In genomic region chr11:84607975-84608787, GRCh38 we compare ENCODE assay signal across 12 cellular contexts.
"Had no signal": no experiment of that assay in that cellular context is flagged by ENCODE, and none has a peak within 500 bp of the region (broad histone marks: within the 10 kb centered on the region; RNA-seq: fewer than 3 reads in every experiment).

No MANE protein-coding gene starts in this region.

- H3K4me1 ChIP-seq: adrenal gland, spleen had no signal

- H3K36me3 ChIP-seq: adrenal gland, spleen had no signal

- H3K4me1 Mint-ChIP-seq: brain, memory B cell, nephron had no signal

- DNase-seq: activated CD4-positive, alpha-beta T cell treated with anti-CD3 and anti-CD28 coated beads, Interleukin-2, amount 50 U/mL, for 1 hour; activated naive CD4-positive, alpha-beta T cell treated with anti-CD3 and anti-CD28 coated beads, Interleukin-2, amount 50 U/mL, for 16 hours; adrenal gland; dermis blood vessel endothelial cell; erythroblast; spleen; stimulated activated CD4-positive, alpha-beta T cell treated with anti-CD3 and anti-CD28 coated beads, Interleukin-1b, Interleukin-23, amount 100 ng/mL, for 48 hours; stimulated activated naive CD4-positive, alpha-beta T cell treated with Interleukin-2 at 50 U/mL for 16 hours had no signal

- H3K27me3 Mint-ChIP-seq: brain had no signal

- H3K27me3 ChIP-seq: adrenal gland, spleen had no signal

- H3K9me3 Mint-ChIP-seq: activated T-helper 2 cell treated with anti-CD3 and anti-CD28 coated beads, Interferon-gamma antibody, Interleukin-2, Interleukin-4, amounts not matched to agents 10 μg/mL and 5 μg/mL and 100 μg/mL, durations not matched to agents 14 hours and 24 hours and 36 hours; memory B cell; nephron had no signal

- H3K27ac Mint-ChIP-seq: activated T-helper 2 cell treated with anti-CD3 and anti-CD28 coated beads, Interferon-gamma antibody, Interleukin-2, Interleukin-4, amounts not matched to agents 10 μg/mL and 5 μg/mL and 100 μg/mL, durations not matched to agents 14 hours and 24 hours and 36 hours; brain; memory B cell; nephron had no signal

- H3K36me3 Mint-ChIP-seq: brain, memory B cell had no signal

- H3K4me3 Mint-ChIP-seq: brain, memory B cell, nephron had no signal

- H3K9me3 ChIP-seq: adrenal gland, spleen had no signal

- H3K4me3 ChIP-seq: adrenal gland, spleen had no signal

- H3K27ac ChIP-seq: adrenal gland, spleen had no signal
